In the genomic region with DNA sequence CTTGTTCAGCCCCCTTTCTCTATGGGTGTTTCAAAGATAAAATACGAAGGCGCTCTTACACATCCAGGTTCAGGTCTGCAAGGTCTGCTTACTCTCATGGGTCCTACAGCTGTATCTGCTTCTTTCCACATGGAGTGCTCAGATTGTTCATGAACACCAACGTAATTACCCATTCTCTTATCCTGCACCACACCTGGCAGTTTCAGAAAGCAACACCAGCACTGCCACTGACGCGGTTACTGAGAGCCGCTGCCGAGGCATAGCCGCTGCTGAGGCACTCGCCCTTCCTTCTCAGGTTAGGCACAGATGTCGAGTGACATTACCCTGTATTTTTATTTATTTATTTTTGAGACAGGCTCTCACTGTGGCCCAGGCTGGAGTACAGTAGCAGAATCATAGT, we compare ENCODE assay signal across 25 cellular contexts.
"Had no signal": no experiment of that assay in that cellular context is flagged by ENCODE, and none has a peak within 500 bp of the region (broad histone marks: within the 10 kb centered on the region; RNA-seq: fewer than 3 reads in every experiment).

No MANE protein-coding gene starts in this region.

- H3K4me3 Mint-ChIP-seq: activated naive CD8-positive, alpha-beta T cell; central memory CD8-positive, alpha-beta T cell; effector memory CD8-positive, alpha-beta T cell; immature natural killer cell; neural crest cell; stimulated activated effector memory CD8-positive, alpha-beta T cell treated with anti-CD3 and anti-CD28 coated beads, Interleukin-12 subunit alpha, Interleukin-12 subunit beta, amount 100 ng/mL, for 72 hours had no signal

- H3K27me3 ChIP-seq: breast epithelium, hepatocyte, stomach, suprapubic skin, tibial nerve had no signal

- H3K27ac Mint-ChIP-seq: activated T-helper 2 cell treated with anti-CD3 and anti-CD28 coated beads, Interferon-gamma antibody, Interleukin-2, Interleukin-4, amounts not matched to agents 10 μg/mL and 5 μg/mL and 100 μg/mL, durations not matched to agents 14 hours and 24 hours and 36 hours; effector memory CD8-positive, alpha-beta T cell; stimulated activated effector memory CD8-positive, alpha-beta T cell treated with anti-CD3 and anti-CD28 coated beads, Interleukin-12 subunit alpha, Interleukin-12 subunit beta, amount 100 ng/mL, for 72 hours had no signal

- H3K27me3 Mint-ChIP-seq: activated naive CD8-positive, alpha-beta T cell; central memory CD8-positive, alpha-beta T cell; effector memory CD8-positive, alpha-beta T cell; naive B cell had no signal

- H3K9me3 Mint-ChIP-seq: activated T-helper 2 cell treated with anti-CD3 and anti-CD28 coated beads, Interferon-gamma antibody, Interleukin-2, Interleukin-4, amounts not matched to agents 10 μg/mL and 5 μg/mL and 100 μg/mL, durations not matched to agents 14 hours and 24 hours and 36 hours; central memory CD8-positive, alpha-beta T cell; effector memory CD8-positive, alpha-beta T cell; immature natural killer cell; neural crest cell; stimulated activated effector memory CD8-positive, alpha-beta T cell treated with anti-CD3 and anti-CD28 coated beads, Interleukin-12 subunit alpha, Interleukin-12 subunit beta, amount 100 ng/mL, for 72 hours had no signal

- H3K36me3 ChIP-seq: breast epithelium had no signal

- H2AFZ ChIP-seq: hepatocyte had no signal

- DNase-seq: activated CD4-positive, CD25-positive, alpha-beta regulatory T cell treated with anti-CD3 and anti-CD28 coated beads, Interleukin-2, amount 50 U/mL, for 72 hours; activated naive CD4-positive, alpha-beta T cell; activated T-cell treated with anti-CD3 and anti-CD28 coated beads, Interleukin-2, amount 50 U/mL, for 1 hour; effector memory CD8-positive, alpha-beta T cell; foreskin melanocyte; immature natural killer cell; naive B cell; posterior cingulate gyrus; small intestine; stimulated activated CD4-positive, alpha-beta T cell treated with anti-CD3 and anti-CD28 coated beads, Interleukin-2, amount 100 ng/mL, for 24 hours; stomach had no signal

- H3K36me3 Mint-ChIP-seq: stimulated activated effector memory CD8-positive, alpha-beta T cell treated with anti-CD3 and anti-CD28 coated beads, Interleukin-12 subunit alpha, Interleukin-12 subunit beta, amount 100 ng/mL, for 72 hours had no signal

- H3K4me1 ChIP-seq: breast epithelium had no signal

- H3K4me2 ChIP-seq: hepatocyte had no signal

- ATAC-seq: effector memory CD8-positive, alpha-beta T cell; esophagus mucosa; left lobe of liver; sciatic nerve; stimulated activated effector memory CD8-positive, alpha-beta T cell treated with anti-CD3 and anti-CD28 coated beads, Interleukin-12 subunit alpha, Interleukin-12 subunit beta, amount 100 ng/mL, for 72 hours had no signal

- H3K9me3 ChIP-seq: breast epithelium, stomach, suprapubic skin, tibial nerve had no signal

- H3K4me3 ChIP-seq: breast epithelium, hepatocyte, lung, stomach, suprapubic skin, tibial nerve had no signal

- H3K27ac ChIP-seq: breast epithelium, hepatocyte, stomach, suprapubic skin, tibial nerve, VCaP had no signal
